Comparison of ENCODE assay signal across 8 cellular contexts in the genomic region with DNA sequence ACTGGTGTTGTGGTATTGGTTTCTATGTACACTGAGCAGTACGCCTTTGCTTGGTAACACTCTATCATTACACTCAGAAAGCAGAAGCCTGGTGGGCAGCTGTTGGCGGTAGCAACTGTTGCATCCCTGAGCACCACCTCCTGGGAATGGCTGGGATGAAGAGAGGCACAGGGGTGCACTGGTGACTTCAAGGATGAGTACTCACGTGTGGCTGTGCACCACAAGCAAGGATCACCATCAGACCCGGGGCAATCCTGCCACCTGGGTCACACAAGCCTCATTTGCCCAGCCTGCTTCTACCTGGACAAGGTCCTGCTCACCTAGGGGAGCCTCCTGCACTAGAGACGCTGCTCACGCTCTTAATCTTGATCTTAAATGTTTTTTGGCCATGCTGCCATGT.
"Had no signal": no experiment of that assay in that cellular context is flagged by ENCODE, and none has a peak within 500 bp of the region (broad histone marks: within the 10 kb centered on the region; RNA-seq: fewer than 3 reads in every experiment).

No MANE protein-coding gene starts in this region.

- ATAC-seq: GM23338, HCT116, HepG2 had no signal

- H3K4me1 Mint-ChIP-seq: IgD-negative memory B cell had no signal

- H3K9me3 Mint-ChIP-seq: GM23338 had no signal

- H3K4me2 ChIP-seq: GM23338 had no signal

- H3K4me3 Mint-ChIP-seq: GM23338, HFFc6 had no signal

- H3K36me3 ChIP-seq: HAP-1 had no signal

- DNase-seq: H7, HFFc6 had no signal

- H3K36me3 Mint-ChIP-seq: IgD-negative memory B cell had no signal

- H3K4me1 ChIP-seq: HAP-1 had no signal

- H3K27ac ChIP-seq: HL-60 had no signal

- FAIRE-seq: HepG2 had no signal

- H3K9me3 ChIP-seq: HAP-1 had no signal

- H3K27me3 Mint-ChIP-seq: IgD-negative memory B cell had no signal

- H3K27ac Mint-ChIP-seq: GM23338, HFFc6, IgD-negative memory B cell had no signal

- H3K4me3 ChIP-seq: GM23338, HAP-1 had no signal

- H2AFZ ChIP-seq: GM23338 had no signal
